Comparison of ENCODE assay signal across 1 cellular context in genomic region chr19:4908311-4908710, GRCh38.
A peak's percentile ranks its signal among the peaks of the same experiment; 100 is the strongest.
TF ChIP-seq lines count a peak whose summit lies in the region.

No MANE protein-coding gene starts in this region.

TF ChIP-seq in HepG2, 621 proteins besides CTCF, POLR2A, EP300 and RAD21 (continued from another document):
- TF ChIP-seq TEF (CRISPR knock-in tag; IDR thresholded peaks at IDR 0.05) (no peak), ETV5 (CRISPR knock-in tag; IDR thresholded peaks at IDR 0.05; ENCODE audit: borderline replicate concordance) (0 out of 2 replicates have a peak, but pooled peaks have one; percentile 12), CCDC6 (CRISPR knock-in tag; IDR thresholded peaks at IDR 0.05) (0 out of 2 replicates have a peak, but pooled peaks have one; percentile 16), MAX (IDR thresholded peaks at IDR 0.05) (peak; percentile 56), PAF1 (CRISPR knock-in tag; IDR thresholded peaks at IDR 0.05) (no peak), REST (IDR thresholded peaks at IDR 0.05; ENCODE audit: borderline replicate concordance in 1 of 2, low read depth in 1 of 2, low read length in 2 of 2) (no peak), ZNF580 (CRISPR knock-in tag; IDR thresholded peaks at IDR 0.05; ENCODE audit: borderline replicate concordance, low read depth) (no peak)
